In genomic region chr9:36665921-36666429, GRCh38 we compare ENCODE assay signal across 8 cellular contexts.
DNase-seq lines count a peak whose midpoint lies in the region; ATAC-seq and TF ChIP-seq lines count a peak whose summit lies in the region.

No MANE protein-coding gene starts in this region.

- H3K9me3 ChIP-seq in HCT116 (ENCODE audit: control insufficient read depth in 1 of 2, insufficient read depth in 1 of 2, low read depth in 1 of 2, low read length in 2 of 2) (no peaks in the 10 kb centered on the region), A673 (ENCODE audit: low read depth, low read length, poor library complexity, severe bottlenecking) (no peaks in the 10 kb centered on the region)

- H3K4me3 ChIP-seq in HCT116 (replicated peaks in 1 of 2; ENCODE audit: low read depth in 1 of 2, low read length in 2 of 2) (no peak overlapping the region), A673 (ENCODE audit: low read depth, low read length, poor library complexity, severe bottlenecking) (no peak overlapping the region)

- no peak overlapping the region for H3K9ac ChIP-seq in HCT116 (ENCODE audit: low read length)

- H3K79me2 ChIP-seq in HCT116 (ENCODE audit: insufficient read depth, low read length) = peaks cover 17% of the 10 kb centered on the region; the same call in 1 of the 2 replicates

- no peak for TF ChIP-seq RAD21 in HCT116 (IDR thresholded peaks at IDR 0.05; ENCODE audit: low read depth)

- CTCF ChIA-PET in HCT116 (lab: Charles Lee) (interaction anchor here (0.7 kb wide), 1 partner anchor 33 kb away, joined by 3 read pairs; no protein-coding TSS in a partner anchor), A673 (lab: Charles Lee) (no interaction called here)

- peak; percentile 52 for ATAC-seq in GM18517 (IDR thresholded peaks at IDR 0.05; ENCODE audit: unreplicated experiment)
- ATAC-seq in HCT116 = no peak
- no peak for ATAC-seq in left ventricle myocardium superior

- BruUV-seq in HCT116 (replicated peaks; lab: Mats Ljungman, UMichigan) (no TSS peak), A673 (replicated peaks; lab: Mats Ljungman, UMichigan) (no TSS peak)

- no peak overlapping the region for H3K4me2 ChIP-seq in HCT116 (ENCODE audit: low read length)

- POLR2A ChIA-PET in HCT116 (lab: Charles Lee) (no interaction called here), A673 (lab: Charles Lee; ENCODE audit: low non-redundant PET) (no interaction called here)

- no peaks in the 10 kb centered on the region for H3K9me2 ChIP-seq in HCT116 (ENCODE audit: insufficient read depth)

- no peaks in the 10 kb centered on the region for H4K20me1 ChIP-seq in HCT116 (ENCODE audit: insufficient read depth)

- H3K4me1 ChIP-seq in HCT116 (ENCODE audit: control insufficient read depth in 1 of 2, insufficient read depth in 2 of 2, low read length in 2 of 2) = peaks cover 4 to 8% of the 10 kb centered on the region in 2 experiments; a peak in 2 of 4 replicates
- peaks cover 4% of the 10 kb centered on the region for H3K4me1 ChIP-seq in A673 (ENCODE audit: insufficient read depth, low read length, poor library complexity, severe bottlenecking)

- no peak overlapping the region for H2AFZ ChIP-seq in HCT116 (ENCODE audit: low read depth, low read length, poor library complexity, severe bottlenecking)

- TF ChIP-seq POLR2A in HCT116 (IDR thresholded peaks at IDR 0.05; ENCODE audit: borderline replicate concordance, extremely low read depth, insufficient read depth, insufficient read length) = no peak

- H3K36me3 ChIP-seq in HCT116 (ENCODE audit: control insufficient read depth in 1 of 2, insufficient read depth in 2 of 2, low read length in 2 of 2) (peaks cover 12 to 13% of the 10 kb centered on the region in 2 experiments), A673 (ENCODE audit: insufficient read depth, low read length, poor library complexity, severe bottlenecking) (peaks cover 68% of the 10 kb centered on the region)

- DNase-seq in HCT116 (ENCODE audit: low read depth, low spot score) (no peak), NCI-H226 (peak; percentile 2), kidney tubule cell (ENCODE audit: low spot score) (peak; percentile 6), SHP77 treated with DMSO at 0.1 percent for 48 hours (lab: John Stamatoyannopoulos, UW) (no peak), left ventricle myocardium superior (no peak), A673 (ENCODE audit: low spot score) (no peak), epidermal melanocyte (ENCODE audit: insufficient read length, low spot score) (no peak)

- TF ChIP-seq CTCF in HCT116 (IDR thresholded peaks at IDR 0.05 in 2 of 3, conservative IDR thresholded peaks at IDR 0.05 in 1 of 3; ENCODE audit: borderline replicate concordance in 1 of 3, insufficient read depth in 1 of 3, low read depth in 2 of 3, low read length in 2 of 3) = no peak
- no peak for TF ChIP-seq CTCF in A673 (conservative IDR thresholded peaks at IDR 0.05; ENCODE audit: low read depth, low read length)

- intact Hi-C loops in HCT116 (cut with micrococcal nuclease) (no loop called here), left ventricle myocardium superior (cut with micrococcal nuclease) (no loop called here), A673 (cut with micrococcal nuclease; ENCODE audit: unreplicated experiment) (no loop called here)

- no peaks in the 10 kb centered on the region for H3K27me3 ChIP-seq in HCT116 (ENCODE audit: insufficient read depth, low read length)
- no peaks in the 10 kb centered on the region for H3K27me3 ChIP-seq in A673 (replicated peaks; ENCODE audit: insufficient read depth, low read depth, low read length, poor library complexity)

- H3K27ac ChIP-seq in HCT116 (ENCODE audit: low read depth, low read length) (peak overlapping the region; percentile 10; the same call in 1 of the 2 replicates), A673 (ENCODE audit: low read depth, low read length, poor library complexity, severe bottlenecking) (no peak overlapping the region)

- RAD21 ChIA-PET in HCT116 (lab: Charles Lee; ENCODE audit: low non-redundant PET in 1 of 2, low total read pairs in 2 of 2, uncharacterized antibody in 2 of 2, unreplicated experiment in 2 of 2) = no interaction called here

TF ChIP-seq in HCT116, 20 proteins besides CTCF, POLR2A, EP300 and RAD21:
- no peak for TF ChIP-seq JUND (IDR thresholded peaks at IDR 0.05)
- no peak for TF ChIP-seq CEBPB (IDR thresholded peaks at IDR 0.05; ENCODE audit: low read depth)
- TF ChIP-seq POLR2AphosphoS5 (IDR thresholded peaks at IDR 0.05; ENCODE audit: low read depth, low read length) = no peak
- no peak for TF ChIP-seq SRF (IDR thresholded peaks at IDR 0.05; ENCODE audit: low read depth)
- TF ChIP-seq, protein P1, sequence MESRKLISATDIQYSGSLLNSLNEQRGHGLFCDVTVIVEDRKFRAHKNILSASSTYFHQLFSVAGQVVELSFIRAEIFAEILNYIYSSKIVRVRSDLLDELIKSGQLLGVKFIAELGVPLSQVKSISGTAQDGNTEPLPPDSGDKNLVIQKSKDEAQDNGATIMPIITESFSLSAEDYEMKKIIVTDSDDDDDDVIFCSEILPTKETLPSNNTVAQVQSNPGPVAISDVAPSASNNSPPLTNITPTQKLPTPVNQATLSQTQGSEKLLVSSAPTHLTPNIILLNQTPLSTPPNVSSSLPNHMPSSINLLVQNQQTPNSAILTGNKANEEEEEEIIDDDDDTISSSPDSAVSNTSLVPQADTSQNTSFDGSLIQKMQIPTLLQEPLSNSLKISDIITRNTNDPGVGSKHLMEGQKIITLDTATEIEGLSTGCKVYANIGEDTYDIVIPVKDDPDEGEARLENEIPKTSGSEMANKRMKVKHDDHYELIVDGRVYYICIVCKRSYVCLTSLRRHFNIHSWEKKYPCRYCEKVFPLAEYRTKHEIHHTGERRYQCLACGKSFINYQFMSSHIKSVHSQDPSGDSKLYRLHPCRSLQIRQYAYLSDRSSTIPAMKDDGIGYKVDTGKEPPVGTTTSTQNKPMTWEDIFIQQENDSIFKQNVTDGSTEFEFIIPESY (IDR thresholded peaks at IDR 0.05; ENCODE audit: extremely low read depth, insufficient replicate concordance, low read length) = no peak
- TF ChIP-seq TCF7L2 (IDR thresholded peaks at IDR 0.05; ENCODE audit: borderline replicate concordance, extremely low read depth, insufficient read depth, insufficient read length) = no peak
- TF ChIP-seq FOSL1 (IDR thresholded peaks at IDR 0.05; ENCODE audit: low read depth) = no peak
- TF ChIP-seq ZNF274 (IDR thresholded peaks at IDR 0.05; ENCODE audit: low read depth, low read length) = no peak
- no peak for TF ChIP-seq ZFX (IDR thresholded peaks at IDR 0.05)
- TF ChIP-seq SIN3A (IDR thresholded peaks at IDR 0.05; ENCODE audit: low read depth) = no peak
- TF ChIP-seq EGR1 (IDR thresholded peaks at IDR 0.05; ENCODE audit: low read depth) = no peak
- TF ChIP-seq ELF1 (IDR thresholded peaks at IDR 0.05; ENCODE audit: borderline replicate concordance, low read depth) = no peak
- TF ChIP-seq SP1 (IDR thresholded peaks at IDR 0.05; ENCODE audit: low read depth) = no peak
- no peak for TF ChIP-seq EZH2 (IDR thresholded peaks at IDR 0.05)
- TF ChIP-seq YY1 (IDR thresholded peaks at IDR 0.05; ENCODE audit: extremely low read depth, insufficient replicate concordance, low read depth, low read length) = no peak
- no peak for TF ChIP-seq MAX (IDR thresholded peaks at IDR 0.05)
TF ChIP-seq in HCT116: peak in this region for 0.

Comparison
In these comparisons a context has a peak if more than half of its experiments do, and no peak if none do; other contexts are left out.
1. DNase-seq: peak in NCI-H226 (single experiment) and kidney tubule cell (single experiment); none in HCT116 (single experiment), SHP77 treated with DMSO at 0.1 percent for 48 hours (single experiment), left ventricle myocardium superior (single experiment), A673 (single experiment) and epidermal melanocyte (single experiment).